Comparison of ENCODE assay signal across 7 cellular contexts in the genomic region with DNA sequence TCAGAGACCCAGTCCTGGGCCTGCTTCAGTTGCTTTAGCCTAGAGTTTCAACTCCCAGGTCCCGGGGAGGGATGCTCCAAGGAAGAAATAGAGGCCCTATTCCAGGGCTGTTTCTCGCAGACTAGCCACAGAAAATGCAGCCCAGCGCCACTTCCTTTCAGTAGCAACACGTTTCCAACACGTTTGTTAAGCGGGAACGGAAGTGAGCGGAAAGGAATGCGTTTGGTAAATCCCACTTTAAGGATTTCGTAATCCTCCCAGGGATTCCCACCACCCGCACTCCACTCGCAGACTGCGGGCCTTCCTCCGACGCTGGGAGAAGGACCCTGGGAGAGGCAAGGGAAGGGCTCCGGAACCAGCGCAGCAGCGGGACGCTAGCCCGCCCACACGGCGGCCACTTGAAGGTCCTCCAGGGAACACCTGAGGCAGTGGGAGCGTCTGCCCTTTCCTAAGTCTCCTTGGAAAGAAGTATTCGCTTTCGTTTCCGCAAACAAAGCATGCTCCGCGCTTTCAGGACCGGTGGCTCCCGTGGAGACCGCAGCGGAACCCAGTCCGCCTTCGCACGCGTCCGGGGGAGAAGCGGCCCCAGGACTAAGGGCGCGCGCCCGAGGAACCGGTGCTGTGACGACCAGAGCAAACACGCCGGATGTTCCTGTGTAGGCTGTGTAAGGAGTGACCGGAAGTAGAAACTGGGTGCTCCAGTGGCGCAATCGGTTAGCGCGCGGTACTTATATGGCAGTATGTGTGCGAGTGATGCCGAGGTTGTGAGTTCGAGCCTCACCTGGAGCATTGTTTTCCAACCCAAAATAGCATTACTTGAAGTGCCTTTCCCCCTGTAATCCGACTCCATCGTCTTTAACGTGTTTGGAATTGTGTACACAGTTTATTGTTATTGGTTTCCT.
DNase-seq lines count a peak whose midpoint lies in the region; ATAC-seq, FAIRE-seq and TF ChIP-seq lines count a peak whose summit lies in the region.

No MANE protein-coding gene starts in this region.

- no CpG with 5 or more reads among the region's 58 CpGs for WGBS in neuronal stem cell (ENCODE audit: extremely low coverage in 2 of 2, insufficient read length in 2 of 2, insufficient replicate concordance in 1 of 2), 2 donors

- no peak for TF ChIP-seq CTCF in thoracic aorta (IDR thresholded peaks at IDR 0.05)

- H3K4me3 ChIP-seq in neuronal stem cell (ENCODE audit: low read length in 2 of 2) (peak overlapping the region; percentile 74 to 91), thoracic aorta (peak overlapping the region; percentile 95)

- H3K27me3 ChIP-seq in neuronal stem cell (ENCODE audit: control insufficient read depth in 3 of 3, insufficient read depth in 3 of 3, low read depth in 1 of 3, low read length in 3 of 3) (no peaks in the 10 kb centered on the region), thoracic aorta (replicated peaks; ENCODE audit: insufficient read depth) (no peaks in the 10 kb centered on the region)

- peak overlapping the region; percentile 13 for H2AK5ac ChIP-seq in neuronal stem cell (ENCODE audit: low read depth, low read length)

- peaks cover 0 to 17% of the 10 kb centered on the region in 2 donors for H3K9me3 ChIP-seq in neuronal stem cell (replicated peaks in 1 of 2; ENCODE audit: control insufficient read depth in 2 of 2, insufficient read depth in 1 of 2, low read depth in 1 of 2, low read length in 2 of 2)
- peaks cover 3% of the 10 kb centered on the region for H3K9me3 ChIP-seq in thoracic aorta

- peak overlapping the region; percentile 90 for H3K9ac ChIP-seq in neuronal stem cell (ENCODE audit: low read depth, low read length, poor library complexity)

- peak overlapping the region; percentile 15 for H3K14ac ChIP-seq in neuronal stem cell (ENCODE audit: low read length)

- H4K91ac ChIP-seq in neuronal stem cell (ENCODE audit: low read depth, low read length, poor library complexity), result peak overlapping the region; percentile 40

- peak overlapping the region; percentile 97 for H3K18ac ChIP-seq in neuronal stem cell (ENCODE audit: low read length)

- FAIRE-seq in RCC 7860 (lab: Jason Lieb, UNC), result peak; percentile 43

- peak overlapping the region; percentile 90 for H2AFZ ChIP-seq in neuronal stem cell (ENCODE audit: low read length)

- H2BK5ac ChIP-seq in neuronal stem cell (ENCODE audit: low read length), result peak overlapping the region; percentile 19

- H2BK12ac ChIP-seq in neuronal stem cell (ENCODE audit: low read length), result no peak overlapping the region

- peak overlapping the region; percentile 92 for H3K23ac ChIP-seq in neuronal stem cell (ENCODE audit: low read depth, low read length, poor library complexity)

- H3K4me1 ChIP-seq in neuronal stem cell (ENCODE audit: control insufficient read depth in 2 of 2, insufficient read depth in 1 of 2, low read depth in 1 of 2, low read length in 2 of 2), result no peaks in the 10 kb centered on the region
- H3K4me1 ChIP-seq in thoracic aorta (ENCODE audit: control insufficient read depth in 1 of 2, low read depth in 2 of 2), result no peaks in the 10 kb centered on the region

- no peak overlapping the region for H2BK15ac ChIP-seq in neuronal stem cell (ENCODE audit: low read length)

- ATAC-seq in GM18505 (IDR thresholded peaks at IDR 0.05; ENCODE audit: unreplicated experiment) (peak; percentile 85), thoracic aorta (ENCODE audit: insufficient number of reproducible peaks, low FRiP score, low read depth) (peak; percentile 87)

- H4K8ac ChIP-seq in neuronal stem cell (ENCODE audit: low read depth, low read length), result no peak overlapping the region

- peak overlapping the region; percentile 84 for H3K4ac ChIP-seq in neuronal stem cell (ENCODE audit: low read length)

- no peaks in the 10 kb centered on the region for H3K36me3 ChIP-seq in neuronal stem cell (replicated peaks in 1 of 2; ENCODE audit: control insufficient read depth in 2 of 2, insufficient read depth in 2 of 2, low read length in 2 of 2)
- no peaks in the 10 kb centered on the region for H3K36me3 ChIP-seq in thoracic aorta

- H2BK120ac ChIP-seq in neuronal stem cell (ENCODE audit: low read depth, low read length), result no peak overlapping the region

- TF ChIP-seq POLR2A in GM18505 (IDR thresholded peaks at IDR 0.05; ENCODE audit: borderline replicate concordance, extremely low read depth, insufficient read depth, insufficient read length), result no peak

- DNase-seq in HPDE6-E6E7 (ENCODE audit: extremely low spot score) (peak; percentile 74), RCC 7860 (ENCODE audit: low spot score) (peak; percentile 92), glomerular visceral epithelial cell (ENCODE audit: extremely low spot score) (peak; percentile 91), neuronal stem cell (ENCODE audit: low spot score) (peak; percentile 82), thoracic aorta (ENCODE audit: low spot score) (peak; percentile 62)
- DNase-seq in activated naive CD4-positive, alpha-beta T cell treated with anti-CD3 and anti-CD28 coated beads, Interleukin-2, amount 50 U/mL, for 16 hours, result peak; percentile 36

- H3K79me1 ChIP-seq in neuronal stem cell (ENCODE audit: low read depth, low read length), result no peaks in the 10 kb centered on the region

- H3K4me2 ChIP-seq in neuronal stem cell (ENCODE audit: insufficient read depth, low read length, poor library complexity, severe bottlenecking), result peak overlapping the region; percentile 70

- H3K27ac ChIP-seq in neuronal stem cell (replicated peaks; ENCODE audit: low read length) (peak overlapping the region; percentile 89), thoracic aorta (peak overlapping the region; percentile 76 to 96)

Comparison
In these comparisons a context has a peak if more than half of its experiments do, and no peak if none do; other contexts are left out.
1. Peak in every context shown above with its lines: DNase-seq, ATAC-seq, H3K4me3 ChIP-seq and H3K27ac ChIP-seq.
2. DNase-seq: peak in every context shown above with its lines; median percentile 92 in RCC 7860; 91 in glomerular visceral epithelial cell; 82 in neuronal stem cell; 74 in HPDE6-E6E7; 62 in thoracic aorta; 36 in activated naive CD4-positive, alpha-beta T cell treated with anti-CD3 and anti-CD28 coated beads, Interleukin-2, amount 50 U/mL, for 16 hours.